10 cellular contexts compared by ENCODE assay signal in genomic region chr1:150559627-150560010, GRCh38. TPM values are rescaled to one million over a fixed set of nuclear protein-coding genes. Genes with fewer than 3 reads are reported as not detected.
A peak's percentile ranks its signal among the peaks of the same experiment; 100 is the strongest.
DNase-seq lines count a peak whose midpoint lies in the region; ATAC-seq and TF ChIP-seq lines count a peak whose summit lies in the region.
"Had no signal": no experiment of that assay in that cellular context is flagged by ENCODE, and none has a peak within 500 bp of the region (broad histone marks: within the 10 kb centered on the region; RNA-seq: fewer than 3 reads in every experiment).

No MANE protein-coding gene starts in this region.

- intact Hi-C loops in breast epithelium (cut with DNase I; ENCODE audit: low total_unique reads) (loop anchor here (5.0 kb wide), 1 partner anchor 68 kb away; the partner anchor contains the start of gene ENSA), thyroid gland (cut with DNase I) (loop anchor here (5.0 to 10.0 kb wide), 2 partner anchors 63 to 435 kb away; no protein-coding TSS in a partner anchor)

- H3K27ac Mint-ChIP-seq in activated CD8-positive, alpha-beta memory T cell treated with anti-CD3 and anti-CD28 coated beads, Interleukin-2, amount 10 ng/mL, durations not matched to agents 7 days and 5 days = no peak overlapping the region

- no peaks in the 10 kb centered on the region for H3K27me3 ChIP-seq in breast epithelium
- H3K27me3 ChIP-seq in mucosa of stomach (ENCODE audit: control insufficient read depth, insufficient read depth, low read length) = no peaks in the 10 kb centered on the region
- H3K27me3 ChIP-seq in thyroid gland = no peaks in the 10 kb centered on the region
- H3K27me3 ChIP-seq in BE2C = no peaks in the 10 kb centered on the region

- H3K9me3 ChIP-seq in breast epithelium (no peaks in the 10 kb centered on the region), mucosa of stomach (ENCODE audit: control insufficient read depth, low read length) (no peaks in the 10 kb centered on the region), thyroid gland (no peaks in the 10 kb centered on the region), BE2C (no peaks in the 10 kb centered on the region)
- H3K9me3 ChIP-seq: A549 had no signal

- no peak for TF ChIP-seq CTCF in breast epithelium (IDR thresholded peaks at IDR 0.05)
- TF ChIP-seq CTCF in thyroid gland (IDR thresholded peaks at IDR 0.05) = no peak
- TF ChIP-seq CTCF in BE2C (IDR thresholded peaks at IDR 0.05; ENCODE audit: low read depth, low read length) = no peak

- CTCF ChIA-PET in activated CD8-positive, alpha-beta memory T cell treated with anti-CD3 and anti-CD28 coated beads, Interleukin-2, amount 10 ng/mL, durations not matched to agents 7 days and 5 days (lab: Charles Lee) = interaction anchor here (0.6 to 12.0 kb wide), 27 partner anchors 9 to 436 kb away, joined by 3 to 297 read pairs (median 4); partner anchors contain the start of genes ADAMTSL4, CA14, CERS2 and CTSS

- H3K9me3 Mint-ChIP-seq in activated CD8-positive, alpha-beta memory T cell treated with anti-CD3 and anti-CD28 coated beads, Interleukin-2, amount 10 ng/mL, durations not matched to agents 7 days and 5 days (ENCODE audit: low read depth) = no peaks in the 10 kb centered on the region
- H3K9me3 Mint-ChIP-seq: naive B cell had no signal

- TF ChIP-seq POLR2A in breast epithelium (IDR thresholded peaks at IDR 0.05) (no peak), thyroid gland (IDR thresholded peaks at IDR 0.05) (no peak)

- H3K27me3 Mint-ChIP-seq in activated CD8-positive, alpha-beta memory T cell treated with anti-CD3 and anti-CD28 coated beads, Interleukin-2, amount 10 ng/mL, durations not matched to agents 7 days and 5 days = no peaks in the 10 kb centered on the region
- H3K27me3 Mint-ChIP-seq: naive B cell had no signal

- H3K36me3 ChIP-seq in breast epithelium = no peaks in the 10 kb centered on the region
- H3K36me3 ChIP-seq in mucosa of stomach (ENCODE audit: control insufficient read depth, insufficient read depth, low read length) = peaks cover 7% of the 10 kb centered on the region
- H3K36me3 ChIP-seq in thyroid gland = no peaks in the 10 kb centered on the region
- no peaks in the 10 kb centered on the region for H3K36me3 ChIP-seq in BE2C

- ATAC-seq in activated CD8-positive, alpha-beta memory T cell treated with anti-CD3 and anti-CD28 coated beads, Interleukin-2, amount 10 ng/mL, durations not matched to agents 7 days and 5 days = no peak

- peaks cover 38% of the 10 kb centered on the region for H3K4me1 Mint-ChIP-seq in activated CD8-positive, alpha-beta memory T cell treated with anti-CD3 and anti-CD28 coated beads, Interleukin-2, amount 10 ng/mL, durations not matched to agents 7 days and 5 days

- 82 to 92% methylated on average over 5 to 10 of the region's 10 CpGs for whole genome bisulfite sequencing in thyroid gland, 2 donors

- H3K4me3 ChIP-seq in breast epithelium (peak overlapping the region; percentile 47 to 83 (median 57)), mucosa of stomach (ENCODE audit: low read length) (no peak overlapping the region), thyroid gland (replicated peaks in 1 of 3) (no peak overlapping the region), BE2C (ENCODE audit: low read depth, low read length) (no peak overlapping the region)
- H3K4me3 ChIP-seq: A549 had no signal

- no peak overlapping the region for H3K4me3 Mint-ChIP-seq in activated CD8-positive, alpha-beta memory T cell treated with anti-CD3 and anti-CD28 coated beads, Interleukin-2, amount 10 ng/mL, durations not matched to agents 7 days and 5 days

- H3K27ac ChIP-seq in breast epithelium = peak overlapping the region; percentile 100
- peak overlapping the region in 2 of 3 donors; percentile 99 to 100 for H3K27ac ChIP-seq in thyroid gland

- peak overlapping the region; percentile 100 for H3K9ac ChIP-seq in mucosa of stomach (ENCODE audit: low read length)

- H3K36me3 Mint-ChIP-seq in activated CD8-positive, alpha-beta memory T cell treated with anti-CD3 and anti-CD28 coated beads, Interleukin-2, amount 10 ng/mL, durations not matched to agents 7 days and 5 days = peaks cover 2% of the 10 kb centered on the region
- H3K36me3 Mint-ChIP-seq: naive B cell had no signal

- H3K4me1 ChIP-seq in breast epithelium (peaks cover 42 to 43% of the 10 kb centered on the region in 2 donors), mucosa of stomach (ENCODE audit: control insufficient read depth, insufficient read depth, low read length) (peaks cover 55% of the 10 kb centered on the region), thyroid gland (peaks cover 42 to 50% of the 10 kb centered on the region in 2 donors), BE2C (peaks cover 19% of the 10 kb centered on the region)

- DNase-seq in activated CD8-positive, alpha-beta memory T cell treated with anti-CD3 and anti-CD28 coated beads, Interleukin-2, amount 10 ng/mL, durations not matched to agents 7 days and 5 days = peak; percentile 40
- no peak for DNase-seq in activated CD8-positive, alpha-beta memory T cell treated with anti-CD3 and anti-CD28 coated beads for 24 hours
- no peak for DNase-seq in breast epithelium (ENCODE audit: low spot score in 2 of 2)
- DNase-seq in thyroid gland = no peak
- no peak for DNase-seq in cerebellar nuclear complex (lab: John Stamatoyannopoulos, UW)
- no peak for DNase-seq in BE2C
- no peak for DNase-seq in HT-29 (ENCODE audit: low spot score)

RNA-seq across cellular contexts. Expression of gene ADAMTSL4, which starts 10.4 kb away (rescaled TPM):
- under 1 TPM; 0.18 to 0.35 TPM for total RNA-seq in activated CD8-positive, alpha-beta memory T cell treated with anti-CD3 and anti-CD28 coated beads, Interleukin-2, amount 10 ng/mL, durations not matched to agents 7 days and 5 days
- total RNA-seq in breast epithelium (10 to 100 TPM; 11.3 to 31.8 (median 30.2) TPM), thyroid gland (10 to 100 TPM in 1 of 4 donors, 1 to 10 TPM in 3; 2.1 to 15.7 (median 6.9) TPM)
- 2.2 TPM for polyA plus RNA-seq in BE2C (2012; ENCODE audit: insufficient read depth, insufficient read length, low read depth)
- total RNA-seq in HT-29 (2014; rRNA removed; shearing (Covaris generic)) = not detected in 2 replicates

RNA-seq across cellular contexts. Expression of gene MCL1, which starts 19.8 kb away (rescaled TPM):
- 100 to 1,000 TPM; 373 to 408 TPM for total RNA-seq in activated CD8-positive, alpha-beta memory T cell treated with anti-CD3 and anti-CD28 coated beads, Interleukin-2, amount 10 ng/mL, durations not matched to agents 7 days and 5 days
- 100 to 1,000 TPM; 257 to 535 (median 333) TPM for total RNA-seq in breast epithelium
- 100 to 1,000 TPM; 164 to 313 (median 203) TPM for total RNA-seq in thyroid gland
- polyA plus RNA-seq in BE2C (2012; ENCODE audit: insufficient read depth, insufficient read length, low read depth) = 88.9 TPM
- 329 and 338 TPM in 2 replicates for total RNA-seq in HT-29 (2014; rRNA removed; shearing (Covaris generic))

RNA-seq across cellular contexts. Expression of gene FALEC, which starts 44.1 kb away (rescaled TPM):
- total RNA-seq in activated CD8-positive, alpha-beta memory T cell treated with anti-CD3 and anti-CD28 coated beads, Interleukin-2, amount 10 ng/mL, durations not matched to agents 7 days and 5 days = under 1 TPM in 1 of 2 experiments, not detected in 1; 0.59 TPM
- total RNA-seq in breast epithelium (1 to 10 TPM in 1 of 3 donors, not detected in 2; 2.2 TPM), thyroid gland (not detected)
- polyA plus RNA-seq in BE2C (2012; ENCODE audit: insufficient read depth, insufficient read length, low read depth) = not detected
- total RNA-seq in HT-29 (2014; rRNA removed; shearing (Covaris generic)) = not detected in 2 replicates

RNA-seq across cellular contexts. Expression of gene ECM1, which starts 51.7 kb away (rescaled TPM):
- total RNA-seq in activated CD8-positive, alpha-beta memory T cell treated with anti-CD3 and anti-CD28 coated beads, Interleukin-2, amount 10 ng/mL, durations not matched to agents 7 days and 5 days = 1 to 10 TPM; 1.0 to 1.3 TPM
- total RNA-seq in breast epithelium (10 to 100 TPM in 2 of 3 donors, 1 to 10 TPM in 1; 4.0 to 53.3 (median 10.2) TPM), thyroid gland (10 to 100 TPM in 1 of 4 donors, 1 to 10 TPM in 3; 4.2 to 11.3 (median 7.0) TPM)
- polyA plus RNA-seq in BE2C (2012; ENCODE audit: insufficient read depth, insufficient read length, low read depth) = 3.9 TPM
- 3.2 and 7.4 TPM in 2 replicates for total RNA-seq in HT-29 (2014; rRNA removed; shearing (Covaris generic))

Comparison
In these comparisons a context has a peak if more than half of its experiments do, and no peak if none do; other contexts are left out.
1. H3K4me3 ChIP-seq: peak in breast epithelium (3 of 3); none in mucosa of stomach (single experiment), thyroid gland (0 of 3) and BE2C (single experiment).